13 cellular contexts compared by ENCODE assay signal in genomic region chr15:90037510-90037860, GRCh38. TPM values are rescaled to one million over a fixed set of nuclear protein-coding genes. Genes with fewer than 3 reads are reported as not detected.
DNase-seq lines count a peak whose midpoint lies in the region; ATAC-seq and TF ChIP-seq lines count a peak whose summit lies in the region.
"Had no signal": no experiment of that assay in that cellular context is flagged by ENCODE, and none has a peak within 500 bp of the region (broad histone marks: within the 10 kb centered on the region; RNA-seq: fewer than 3 reads in every experiment).

No MANE protein-coding gene starts in this region.

- H3K36me3 ChIP-seq in lower lobe of right lung (no peaks in the 10 kb centered on the region), trophoblast cell (ENCODE audit: control insufficient read depth in 1 of 2, insufficient read depth in 2 of 2, low read length in 2 of 2) (peaks cover under 1 to 3% of the 10 kb centered on the region in 2 experiments)
- H3K36me3 ChIP-seq: SJSA1 had no signal

- H2BK12ac ChIP-seq in trophoblast cell (ENCODE audit: low read length), result no peak overlapping the region

- H3K27ac ChIP-seq in lower lobe of right lung (peak overlapping the region; percentile 94), trophoblast cell (ENCODE audit: low read depth, low read length) (no peak overlapping the region)
- H3K27ac ChIP-seq: SJSA1 had no signal

- WGBS in trophoblast cell (ENCODE audit: extremely low coverage, insufficient coverage, insufficient read length), result no CpG with 5 or more reads among the region's 5 CpGs

- H2AFZ ChIP-seq in trophoblast cell (ENCODE audit: insufficient read depth, low read length, poor library complexity), result no peak overlapping the region

- TF ChIP-seq CTCF in astrocyte of the spinal cord (IDR thresholded peaks at IDR 0.05; ENCODE audit: low read depth, low read length) (no peak), lower lobe of right lung (IDR thresholded peaks at IDR 0.05) (no peak)

- no peak overlapping the region for H2BK5ac ChIP-seq in trophoblast cell (ENCODE audit: low read depth, low read length, poor library complexity)

- H3K9me3 ChIP-seq in lower lobe of right lung (no peaks in the 10 kb centered on the region), trophoblast cell (ENCODE audit: insufficient read depth, low read depth, low read length) (no peaks in the 10 kb centered on the region)
- H3K9me3 ChIP-seq: SJSA1 had no signal

- no peak overlapping the region for H3K18ac ChIP-seq in trophoblast cell (ENCODE audit: low read length)

- H3K4me1 ChIP-seq in lower lobe of right lung, result peaks cover 78% of the 10 kb centered on the region
- H3K4me1 ChIP-seq in trophoblast cell (ENCODE audit: control insufficient read depth in 1 of 2, insufficient read depth in 2 of 2, low read length in 2 of 2), result peaks cover 27 to 34% of the 10 kb centered on the region in 2 experiments
- H3K4me1 ChIP-seq: SJSA1 had no signal

- no peak overlapping the region for H2AK5ac ChIP-seq in trophoblast cell (ENCODE audit: low read length)

- H3K79me2 ChIP-seq in trophoblast cell (ENCODE audit: control insufficient read depth, insufficient read depth, low read length, poor library complexity), result no peaks in the 10 kb centered on the region

- peaks cover 7% of the 10 kb centered on the region for H3K79me1 ChIP-seq in trophoblast cell (ENCODE audit: low read length)

- H2BK120ac ChIP-seq in trophoblast cell (ENCODE audit: insufficient read depth, low read length, poor library complexity), result no peak overlapping the region

- no peak overlapping the region for H4K91ac ChIP-seq in trophoblast cell (ENCODE audit: low read depth, low read length)

- no peak overlapping the region for H3K14ac ChIP-seq in trophoblast cell (ENCODE audit: low read length)

- no peak overlapping the region for H3K4ac ChIP-seq in trophoblast cell (ENCODE audit: low read depth, low read length)

- H3K4me3 ChIP-seq in astrocyte of the spinal cord (ENCODE audit: low read depth, low read length), result no peak overlapping the region
- no peak overlapping the region for H3K4me3 ChIP-seq in lower lobe of right lung
- no peak overlapping the region for H3K4me3 ChIP-seq in trophoblast cell (ENCODE audit: low read depth, low read length)
- H3K4me3 ChIP-seq: SJSA1 had no signal

- H4K12ac ChIP-seq in trophoblast cell (ENCODE audit: low read depth, low read length), result no peak overlapping the region

- intact Hi-C loops in lower lobe of right lung (cut with DNase I), result no loop called here

- H3K23ac ChIP-seq in trophoblast cell (ENCODE audit: low read length), result no peak overlapping the region

- H3K27me3 ChIP-seq in lower lobe of right lung (ENCODE audit: low read depth) (no peaks in the 10 kb centered on the region), trophoblast cell (ENCODE audit: insufficient read depth, low read length) (no peaks in the 10 kb centered on the region)
- H3K27me3 ChIP-seq: SJSA1 had no signal

- H3K4me2 ChIP-seq in trophoblast cell (ENCODE audit: low read length), result no peak overlapping the region

- H4K8ac ChIP-seq in trophoblast cell (ENCODE audit: low read depth, low read length), result no peak overlapping the region

- no peak overlapping the region for H3K9ac ChIP-seq in trophoblast cell (ENCODE audit: low read length)

- DNase-seq in A172 (ENCODE audit: low spot score) (peak; percentile 12), HCEC 1CT (peak; percentile 77), astrocyte of the spinal cord (ENCODE audit: low read depth, low spot score) (peak; percentile 43), lower lobe of right lung (no peak), NCI-H2196 treated with DMSO at 0.1 percent for 48 hours (lab: John Stamatoyannopoulos, UW; ENCODE audit: unreplicated experiment) (no peak), HuH-7.5 (ENCODE audit: low spot score) (no peak), trophoblast cell (no peak)
- DNase-seq: activated CD8-positive, alpha-beta memory T cell treated with anti-CD3 and anti-CD28 coated beads, Interleukin-2, amount 50 U/mL, for 48 hours; COR-L47; stimulated activated CD4-positive, alpha-beta T cell treated with anti-CD3 and anti-CD28 coated beads, Interleukin-12 subunit alpha, Interleukin-12 subunit beta, amount 100 ng/mL, for 4 hours had no signal

- in situ Hi-C loops in astrocyte of the spinal cord (cut with HindIII; ENCODE audit: low sequenced_read_pairs), result no loop called here

- ATAC-seq in lower lobe of right lung, result no peak
- no peak for ATAC-seq in HG03175 (IDR thresholded peaks at IDR 0.05; ENCODE audit: unreplicated experiment)
- ATAC-seq: left lobe of liver had no signal

RNA-seq across cellular contexts. Expression of gene ZNF710, which starts 36.4 kb away (rescaled TPM):
- 6.2 and 6.6 TPM in 2 replicates for total RNA-seq in A172 (2014; rRNA removed; shearing (Covaris generic))
- total RNA-seq in lower lobe of right lung, result 50.7 TPM
- polyA plus RNA-seq in trophoblast cell (2013), result 27.6 and 29.8 TPM in 2 replicates

Comparison
In these comparisons a context has a peak if more than half of its experiments do, and no peak if none do; other contexts are left out.
1. DNase-seq: peak in A172 (single experiment), HCEC 1CT (single experiment) and astrocyte of the spinal cord (single experiment); none in lower lobe of right lung (single experiment), NCI-H2196 treated with DMSO at 0.1 percent for 48 hours (single experiment), HuH-7.5 (single experiment) and trophoblast cell (0 of 2).